Comparison of ENCODE assay signal across 1 cellular context in genomic region chr3:162034368-162034767, GRCh38.
TF ChIP-seq lines count a peak whose summit lies in the region.

No MANE protein-coding gene starts in this region.

TF ChIP-seq in IMR-90, 13 proteins besides CTCF, POLR2A, EP300 and RAD21 (continued from another document):
- TF ChIP-seq CEBPB (IDR thresholded peaks at IDR 0.05; ENCODE audit: low read depth, low read length) (no peak), MAFK (IDR thresholded peaks at IDR 0.05; ENCODE audit: low read depth, low read length) (no peak), BHLHE40 (IDR thresholded peaks at IDR 0.05; ENCODE audit: low read depth, low read length) (no peak), ELK1 (IDR thresholded peaks at IDR 0.05; ENCODE audit: borderline replicate concordance, low read depth, low read length) (no peak), MAZ (IDR thresholded peaks at IDR 0.05; ENCODE audit: borderline replicate concordance, low read depth, low read length) (no peak)
